Comparison of ENCODE assay signal across 8 cellular contexts in genomic region chr9:137406876-137407589, GRCh38. TPM values are rescaled to one million over a fixed set of nuclear protein-coding genes. Genes with fewer than 3 reads are reported as not detected.
A peak's percentile ranks its signal among the peaks of the same experiment; 100 is the strongest.
DNase-seq lines count a peak whose midpoint lies in the region; ATAC-seq and TF ChIP-seq lines count a peak whose summit lies in the region.

No MANE protein-coding gene starts in this region.

- intact Hi-C loops in right cardiac atrium (cut with DNase I), result loop anchor here (2.0 to 10.0 kb wide), 4 partner anchors 102 to 110 kb away; partner anchors contain the start of gene NRARP (in 2 of the 4)

- H3K36me3 Mint-ChIP-seq in HFFc6 (ENCODE audit: low read depth), result peaks cover 8% of the 10 kb centered on the region

- peaks cover 12% of the 10 kb centered on the region for H3K4me1 Mint-ChIP-seq in HFFc6 (ENCODE audit: low read depth)

- no peak overlapping the region for H3K27ac Mint-ChIP-seq in HFFc6

- WGBS in right cardiac atrium, result 2% methylated on average over 63 of the region's 63 CpGs

- H3K9me3 ChIP-seq in right cardiac atrium (ENCODE audit: control insufficient read depth, low read length), result no peaks in the 10 kb centered on the region

- DNase-seq in C1 segment of cervical spinal cord (lab: John Stamatoyannopoulos, UW), result peak in 8 of 14 donors; percentile 13 to 68 (median 25)
- no peak for DNase-seq in HFFc6
- DNase-seq in anterior cingulate cortex (lab: John Stamatoyannopoulos, UW), result peak in 46 of 58 donors; percentile 13 to 74 (median 41)
- peak; percentile 75 to 91 (median 88) for DNase-seq in right cardiac atrium
- DNase-seq in retinal pigment epithelial cell (ENCODE audit: low read depth), result no peak
- no peak for DNase-seq in 8988T

- peaks cover 7% of the 10 kb centered on the region for H3K27me3 Mint-ChIP-seq in HFFc6 (ENCODE audit: insufficient read depth)

- no peaks in the 10 kb centered on the region for H3K9me3 Mint-ChIP-seq in HFFc6

- peak; percentile 92 for ATAC-seq in SK-N-SH treated with all-trans-retinoic acid at 6 μM for 48 hours
- peak; percentile 84 to 86 for ATAC-seq in right cardiac atrium
- ATAC-seq in GM21528 (IDR thresholded peaks at IDR 0.05; ENCODE audit: low FRiP score, unreplicated experiment), result no peak

- H3K27ac ChIP-seq in right cardiac atrium (ENCODE audit: low read length), result peak overlapping the region; percentile 46

- H3K4me3 ChIP-seq in right cardiac atrium (ENCODE audit: low read length), result peak overlapping the region; percentile 32
- H3K4me3 ChIP-seq in retinal pigment epithelial cell (ENCODE audit: low read length), result peak overlapping the region; percentile 28

- H3K4me1 ChIP-seq in right cardiac atrium (ENCODE audit: control insufficient read depth, insufficient read depth, low read length), result no peaks in the 10 kb centered on the region

- H3K4me3 Mint-ChIP-seq in HFFc6, result no peak overlapping the region

- H3K27me3 ChIP-seq in right cardiac atrium (ENCODE audit: control insufficient read depth, insufficient read depth), result no peaks in the 10 kb centered on the region

- TF ChIP-seq CTCF in HFFc6 (IDR thresholded peaks at IDR 0.05) (peak; percentile 84), retinal pigment epithelial cell (conservative IDR thresholded peaks at IDR 0.05; ENCODE audit: low read depth, low read length) (peak; percentile 65)

TF ChIP-seq in SK-N-SH treated with all-trans-retinoic acid at 6 μM for 48 hours, 23 proteins besides CTCF, POLR2A, EP300 and RAD21:
- TF ChIP-seq PATZ1 (CRISPR knock-in tag; IDR thresholded peaks at IDR 0.05; ENCODE audit: borderline replicate concordance), result no peak
- no peak for TF ChIP-seq TSHZ2 (CRISPR knock-in tag; IDR thresholded peaks at IDR 0.05)
- TF ChIP-seq ZNF70 (CRISPR knock-in tag; IDR thresholded peaks at IDR 0.05), result no peak
- TF ChIP-seq ZFP3 (CRISPR knock-in tag; IDR thresholded peaks at IDR 0.05), result no peak
- no peak for TF ChIP-seq ZNF565 (CRISPR knock-in tag; conservative IDR thresholded peaks at IDR 0.05; ENCODE audit: low read depth)
- TF ChIP-seq ESRRG (CRISPR knock-in tag; IDR thresholded peaks at IDR 0.05), result no peak
- no peak for TF ChIP-seq SNAI2 (CRISPR knock-in tag; IDR thresholded peaks at IDR 0.05)
- TF ChIP-seq OSR1 (CRISPR knock-in tag; IDR thresholded peaks at IDR 0.05), result no peak
- no peak for TF ChIP-seq ZFP30 (CRISPR knock-in tag; IDR thresholded peaks at IDR 0.05)
- TF ChIP-seq TOX (CRISPR knock-in tag; IDR thresholded peaks at IDR 0.05; ENCODE audit: borderline replicate concordance), result no peak
- no peak for TF ChIP-seq CREB5 (CRISPR knock-in tag; IDR thresholded peaks at IDR 0.05; ENCODE audit: low read depth)
- TF ChIP-seq ARNTL (CRISPR knock-in tag; IDR thresholded peaks at IDR 0.05; ENCODE audit: borderline replicate concordance, low read depth), result no peak
- TF ChIP-seq PPARA (CRISPR knock-in tag; IDR thresholded peaks at IDR 0.05; ENCODE audit: borderline replicate concordance), result no peak
- TF ChIP-seq CSDC2 (CRISPR knock-in tag; IDR thresholded peaks at IDR 0.05), result no peak
- TF ChIP-seq CSRNP3 (CRISPR knock-in tag; IDR thresholded peaks at IDR 0.05), result no peak
- no peak for TF ChIP-seq ZC3H10 (CRISPR knock-in tag; IDR thresholded peaks at IDR 0.05)
- no peak for TF ChIP-seq RARB (CRISPR knock-in tag; IDR thresholded peaks at IDR 0.05)
- TF ChIP-seq GLIS3 (CRISPR knock-in tag; IDR thresholded peaks at IDR 0.05), result no peak

RNA-seq across cellular contexts. Expression of gene EXD3, which starts 15.9 kb away (rescaled TPM):
- total RNA-seq in HFFc6 (2021; fragmentation: NEBNext Ultra II Directional; extraction: Animal tissue kit (Norgen Biotek cat#: 25700)), result 10 to 100 TPM in 1 of 6 experiments, 1 to 10 TPM in 5; 6.4 to 10.6 (median 8.7) TPM
- 10 to 100 TPM in 2 of 4 donors, 1 to 10 TPM in 2; 7.9 to 13.4 (median 11.1) TPM for total RNA-seq in right cardiac atrium
- 14.6 TPM for polyA plus RNA-seq in right cardiac atrium

RNA-seq across cellular contexts. Expression of gene NOXA1, which starts 16.2 kb away (rescaled TPM):
- total RNA-seq in HFFc6 (2021; fragmentation: NEBNext Ultra II Directional; extraction: Animal tissue kit (Norgen Biotek cat#: 25700)), result under 1 TPM in 5 of 6 experiments, not detected in 1; 0.09 to 0.36 (median 0.20) TPM
- total RNA-seq in right cardiac atrium, result 1 to 10 TPM; 3.1 to 7.5 (median 4.5) TPM
- polyA plus RNA-seq in right cardiac atrium, result 4.3 TPM

RNA-seq across cellular contexts. Expression of gene ENTPD8, which starts 34.1 kb away (rescaled TPM):
- total RNA-seq in HFFc6 (2021; fragmentation: NEBNext Ultra II Directional; extraction: Animal tissue kit (Norgen Biotek cat#: 25700)), result not detected
- total RNA-seq in right cardiac atrium, result not detected
- not detected for polyA plus RNA-seq in right cardiac atrium

RNA-seq across cellular contexts. Expression of gene NSMF, which starts 52.1 kb away (rescaled TPM):
- total RNA-seq in HFFc6 (2021; fragmentation: NEBNext Ultra II Directional; extraction: Animal tissue kit (Norgen Biotek cat#: 25700)), result 10 to 100 TPM; 24.3 to 29.9 (median 26.4) TPM
- total RNA-seq in right cardiac atrium, result 10 to 100 TPM; 12.4 to 21.5 (median 18.6) TPM
- polyA plus RNA-seq in right cardiac atrium, result 25.5 TPM

Comparison
In these comparisons a context has a peak if more than half of its experiments do, and no peak if none do; other contexts are left out.
1. DNase-seq: peak in C1 segment of cervical spinal cord (8 of 14), anterior cingulate cortex (46 of 58) and right cardiac atrium (3 of 3); none in HFFc6 (single experiment), retinal pigment epithelial cell (single experiment) and 8988T (single experiment).